ENCODE assay signal across 10 cellular contexts in the genomic region with DNA sequence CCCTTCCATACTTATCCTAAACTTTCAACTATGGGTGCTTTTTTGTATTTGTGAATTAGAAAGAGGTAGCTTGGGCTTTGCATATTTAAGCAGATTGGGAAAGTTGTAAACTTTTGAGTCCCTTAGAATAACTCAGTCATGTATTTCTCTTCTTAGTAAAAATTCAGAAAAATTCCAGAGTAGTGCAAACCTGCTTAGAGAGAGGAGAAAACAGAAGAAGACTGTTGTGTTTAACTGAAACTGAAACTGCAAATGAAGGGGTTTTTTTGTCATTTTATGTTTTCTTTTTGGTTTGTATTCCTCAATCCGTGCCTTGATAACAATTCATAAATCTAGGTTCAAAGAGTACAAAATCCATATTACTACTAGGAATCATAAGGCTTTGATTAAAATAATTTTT. TPM values are rescaled to one million over a fixed set of nuclear protein-coding genes. Genes with fewer than 3 reads are reported as not detected.
A peak's percentile ranks its signal among the peaks of the same experiment; 100 is the strongest.
DNase-seq lines count a peak whose midpoint lies in the region; ATAC-seq and TF ChIP-seq lines count a peak whose summit lies in the region.
"Had no signal": no experiment of that assay in that cellular context is flagged by ENCODE, and none has a peak within 500 bp of the region (broad histone marks: within the 10 kb centered on the region; RNA-seq: fewer than 3 reads in every experiment).

No MANE protein-coding gene starts in this region.

- no peaks in the 10 kb centered on the region for H3K36me3 ChIP-seq in heart right ventricle
- H3K36me3 ChIP-seq in uterus = no peaks in the 10 kb centered on the region
- H3K36me3 ChIP-seq: BLaER1 had no signal

- H3K27ac Mint-ChIP-seq in activated CD4-positive, alpha-beta memory T cell treated with anti-CD3 and anti-CD28 coated beads for 36 hours = peak overlapping the region; percentile 54

- H3K4me1 Mint-ChIP-seq in activated CD4-positive, alpha-beta memory T cell treated with anti-CD3 and anti-CD28 coated beads for 36 hours (ENCODE audit: low read depth) = peaks cover 36% of the 10 kb centered on the region

- H3K27me3 Mint-ChIP-seq in activated CD4-positive, alpha-beta memory T cell treated with anti-CD3 and anti-CD28 coated beads for 36 hours = no peaks in the 10 kb centered on the region

- POLR2A ChIA-PET in activated CD4-positive, alpha-beta memory T cell treated with anti-CD3 and anti-CD28 coated beads for 36 hours (lab: Charles Lee) = interaction anchor here (0.9 kb wide), 1 partner anchor 29 kb away, joined by 3 read pairs; no protein-coding TSS in a partner anchor

- peaks cover 28% of the 10 kb centered on the region for H3K36me3 Mint-ChIP-seq in activated CD4-positive, alpha-beta memory T cell treated with anti-CD3 and anti-CD28 coated beads for 36 hours

- no peak for ATAC-seq in heart right ventricle
- peak; percentile 69 for ATAC-seq in HG02678 (IDR thresholded peaks at IDR 0.05; ENCODE audit: unreplicated experiment)
- ATAC-seq in HG03457 (IDR thresholded peaks at IDR 0.05; ENCODE audit: unreplicated experiment) = no peak

- H3K4me3 Mint-ChIP-seq in activated CD4-positive, alpha-beta memory T cell treated with anti-CD3 and anti-CD28 coated beads for 36 hours = no peak overlapping the region

- no peaks in the 10 kb centered on the region for H3K27me3 ChIP-seq in heart right ventricle
- no peaks in the 10 kb centered on the region for H3K27me3 ChIP-seq in uterus
- H3K27me3 ChIP-seq: BLaER1 had no signal

- DNase-seq in heart right ventricle = no peak
- no peak for DNase-seq in cardiac septum (ENCODE audit: low spot score)
- DNase-seq in activated CD4-positive, alpha-beta memory T cell treated with anti-CD3 and anti-CD28 coated beads for 36 hours = no peak
- no peak for DNase-seq in uterus
- DNase-seq in central memory CD4-positive, alpha-beta T cell = no peak
- DNase-seq in SIG-M5 treated with dmso at 0.1 percent for 504 hours (lab: John Stamatoyannopoulos, UW; ENCODE audit: unreplicated experiment) = no peak
- DNase-seq: NCI-H187 had no signal

- TF ChIP-seq CTCF in heart right ventricle (IDR thresholded peaks at IDR 0.05) (no peak), uterus (IDR thresholded peaks at IDR 0.05) (no peak)

- H3K4me3 ChIP-seq in heart right ventricle (no peak overlapping the region), uterus (no peak overlapping the region)
- H3K4me3 ChIP-seq: BLaER1 had no signal

- intact Hi-C loops in heart right ventricle (cut with DNase I) = loop anchor here in 1 of 10 donors (5.0 kb wide), 1 partner anchor 33 kb away; no protein-coding TSS in a partner anchor
- intact Hi-C loops in cardiac septum (cut with DNase I) = no loop called here
- intact Hi-C loops in activated CD4-positive, alpha-beta memory T cell treated with anti-CD3 and anti-CD28 coated beads for 36 hours (cut with micrococcal nuclease) = no loop called here
- intact Hi-C loops in uterus (cut with DNase I; ENCODE audit: low total_unique reads) = no loop called here

- 56 to 78% methylated on average over 1 of the region's 1 CpG for WGBS in heart right ventricle, 2 donors

- CTCF ChIA-PET in activated CD4-positive, alpha-beta memory T cell treated with anti-CD3 and anti-CD28 coated beads for 36 hours (lab: Charles Lee) = interaction anchor here (1.5 kb wide), 1 partner anchor 75 kb away, joined by 4 read pairs; no protein-coding TSS in a partner anchor

- H3K27ac ChIP-seq in heart right ventricle (peak overlapping the region in 8 of 10 donors; percentile 27 to 90 (median 50)), uterus (peak overlapping the region; percentile 32 to 77)
- H3K27ac ChIP-seq: BLaER1 had no signal

- TF ChIP-seq POLR2A in uterus (IDR thresholded peaks at IDR 0.05) = no peak

- H3K9me3 ChIP-seq in heart right ventricle (no peaks in the 10 kb centered on the region), uterus (no peaks in the 10 kb centered on the region)
- H3K9me3 ChIP-seq: BLaER1 had no signal

- no peaks in the 10 kb centered on the region for H3K9me3 Mint-ChIP-seq in activated CD4-positive, alpha-beta memory T cell treated with anti-CD3 and anti-CD28 coated beads for 36 hours

- H3K4me1 ChIP-seq in heart right ventricle (peaks cover 0 to 29% (median 16%) of the 10 kb centered on the region in 9 donors), uterus (no peaks in the 10 kb centered on the region)
- H3K4me1 ChIP-seq: BLaER1 had no signal

RNA-seq across cellular contexts. Expression of a gene that starts 31.3 kb away (rescaled TPM):
- total RNA-seq in heart right ventricle (1 to 10 TPM in 6 of 10 donors, under 1 TPM in 4; 0.82 to 3.3 (median 1.5) TPM), cardiac septum (1.4 TPM), uterus (10 to 100 TPM; 15.6 to 31.8 (median 23.6) TPM)
- polyA plus RNA-seq in heart right ventricle = 1 to 10 TPM in 1 of 2 donors, under 1 TPM in 1; 0.44 to 1.3 TPM
- total RNA-seq in activated CD4-positive, alpha-beta memory T cell treated with anti-CD3 and anti-CD28 coated beads for 36 hours = 10 to 100 TPM; 34.2 to 34.5 TPM
